22 cellular contexts compared by ENCODE assay signal in the genomic region with DNA sequence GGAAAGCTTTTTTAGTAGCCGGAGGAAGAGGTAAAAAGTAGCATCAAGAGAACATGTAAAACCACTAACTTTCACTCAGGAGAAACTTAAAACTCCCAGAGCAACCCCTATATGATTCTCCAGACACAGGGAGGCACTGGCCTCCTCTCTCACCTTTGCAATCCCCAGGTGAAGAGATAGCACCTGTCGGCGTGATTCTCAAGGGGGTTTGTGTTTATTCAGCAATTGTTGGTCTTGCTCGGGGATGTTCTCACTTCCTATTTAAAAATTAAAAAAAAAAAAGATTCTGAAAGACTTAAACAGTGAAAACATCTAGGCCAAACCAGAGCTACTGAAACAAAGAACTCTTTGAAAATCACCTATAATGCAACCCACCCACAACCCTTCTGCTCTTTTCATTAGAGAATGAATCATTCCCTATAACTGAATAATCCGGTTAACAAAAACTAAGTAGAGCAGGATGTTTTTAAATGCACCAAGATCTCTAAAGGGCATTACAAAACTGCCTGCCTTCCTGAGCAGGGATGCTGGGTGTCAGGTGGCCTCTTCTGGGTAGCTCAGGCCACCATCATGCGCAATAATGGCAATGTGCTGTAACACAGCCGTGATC. TPM values are rescaled to one million over a fixed set of nuclear protein-coding genes. Genes with fewer than 3 reads are reported as not detected.
DNase-seq lines count a peak whose midpoint lies in the region; ATAC-seq, FAIRE-seq and TF ChIP-seq lines count a peak whose summit lies in the region.
"Had no signal": no experiment of that assay in that cellular context is flagged by ENCODE, and none has a peak within 500 bp of the region (broad histone marks: within the 10 kb centered on the region; RNA-seq: fewer than 3 reads in every experiment).

No MANE protein-coding gene starts in this region.

- H2AFZ ChIP-seq in PC-3 (ENCODE audit: low read length) (no peak overlapping the region), neuronal stem cell (ENCODE audit: low read length) (no peak overlapping the region)

- BruUV-seq in PC-3 (replicated peaks; lab: Mats Ljungman, UMichigan), result no TSS peak
- BruUV-seq in Calu3 (replicated peaks; lab: Mats Ljungman, UMichigan), result no TSS peak

- no peaks in the 10 kb centered on the region for H3K27me3 Mint-ChIP-seq in Calu3 (ENCODE audit: unreplicated experiment)

- H3K27me3 ChIP-seq in PC-3 (ENCODE audit: low read length) (no peaks in the 10 kb centered on the region), neuronal stem cell (ENCODE audit: control insufficient read depth in 3 of 3, insufficient read depth in 3 of 3, low read depth in 1 of 3, low read length in 3 of 3) (peaks cover 0 to 5% (median 0%) of the 10 kb centered on the region in 3 experiments), aorta (ENCODE audit: control insufficient read depth in 1 of 2, insufficient read depth in 2 of 2, low read length in 1 of 2) (no peaks in the 10 kb centered on the region)

- no peak overlapping the region for H2BK5ac ChIP-seq in neuronal stem cell (ENCODE audit: low read length)

- no peaks in the 10 kb centered on the region for H3K9me2 ChIP-seq in PC-3 (replicated peaks; ENCODE audit: low read length)

- H2BK120ac ChIP-seq in neuronal stem cell (ENCODE audit: low read depth, low read length), result no peak overlapping the region

- WGBS in neuronal stem cell (ENCODE audit: extremely low coverage in 2 of 2, insufficient read length in 2 of 2, insufficient replicate concordance in 1 of 2), 2 donors, result no CpG with 5 or more reads among the region's 7 CpGs
- WGBS in aorta, 2 donors, result 77 to 80% methylated on average over 7 of the region's 7 CpGs

- H3K4me3 ChIP-seq in PC-3 (ENCODE audit: low read length) (no peak overlapping the region), neuronal stem cell (ENCODE audit: low read length in 2 of 2) (no peak overlapping the region), aorta (ENCODE audit: low read length in 2 of 2) (no peak overlapping the region)
- H3K4me3 ChIP-seq: HAP-1 had no signal

- no peak overlapping the region for H3K23ac ChIP-seq in neuronal stem cell (ENCODE audit: low read depth, low read length, poor library complexity)

- POLR2A ChIA-PET in PC-3 (lab: Charles Lee; ENCODE audit: unreplicated experiment), result no interaction called here

- no peak overlapping the region for H3K4ac ChIP-seq in neuronal stem cell (ENCODE audit: low read length)

- H3K14ac ChIP-seq in neuronal stem cell (ENCODE audit: low read length), result no peak overlapping the region

- FAIRE-seq in GM12892 (lab: Jason Lieb, UNC), result peak; percentile 51
- FAIRE-seq: A204.1, RCC 7860 had no signal

- no peak overlapping the region for H2BK12ac ChIP-seq in neuronal stem cell (ENCODE audit: low read length)

- no peak overlapping the region for H3K9ac ChIP-seq in PC-3 (ENCODE audit: low read length)
- no peak overlapping the region for H3K9ac ChIP-seq in neuronal stem cell (ENCODE audit: low read depth, low read length, poor library complexity)

- H3K4me3 Mint-ChIP-seq in Calu3 (ENCODE audit: low read depth, unreplicated experiment), result no peak overlapping the region

- H3K9me3 Mint-ChIP-seq in Calu3 (ENCODE audit: low read depth, unreplicated experiment), result no peaks in the 10 kb centered on the region

- H4K20me1 ChIP-seq in PC-3 (ENCODE audit: low read length), result no peaks in the 10 kb centered on the region

- H3K79me1 ChIP-seq in neuronal stem cell (ENCODE audit: low read depth, low read length), result no peaks in the 10 kb centered on the region

- H3K27ac ChIP-seq in PC-3 (ENCODE audit: low read length), result no peak overlapping the region
- H3K27ac ChIP-seq in neuronal stem cell (replicated peaks; ENCODE audit: low read length), result no peak overlapping the region
- H3K27ac ChIP-seq in aorta (ENCODE audit: low read depth in 1 of 2, low read length in 2 of 2), result no peak overlapping the region
- H3K27ac ChIP-seq: C4-2B had no signal

- CTCF ChIA-PET in PC-3 (lab: Charles Lee), result interaction anchor here (0.7 kb wide), 1 partner anchor 845 kb away, joined by 7 read pairs; no protein-coding TSS in a partner anchor
- CTCF ChIA-PET in Calu3 (lab: Charles Lee), result interaction anchor here (0.5 kb wide), 1 partner anchor 39 kb away, joined by 7 read pairs; no protein-coding TSS in a partner anchor

- intact Hi-C loops in PC-3 (cut with micrococcal nuclease) (no loop called here), aorta (cut with DNase I) (no loop called here), Calu3 (cut with micrococcal nuclease; ENCODE audit: unreplicated experiment) (no loop called here)

- H3K36me3 Mint-ChIP-seq in Calu3 (ENCODE audit: insufficient read depth, unreplicated experiment), result peaks cover 5% of the 10 kb centered on the region

- TF ChIP-seq POLR2A in GM12892 (IDR thresholded peaks at IDR 0.05; ENCODE audit: low read depth, low read length), result no peak

- ATAC-seq in PC-3, result peak; percentile 29
- no peak for ATAC-seq in aorta (ENCODE audit: low FRiP score)
- no peak for ATAC-seq in activated CD4-positive, CD25-positive, alpha-beta regulatory T cell treated with anti-CD3 and anti-CD28 coated beads, Interleukin-2, amount 50 U/mL, for 24 hours
- ATAC-seq: SK-N-SH treated with all-trans-retinoic acid at 6 μM for 48 hours had no signal

- H2BK15ac ChIP-seq in neuronal stem cell (ENCODE audit: low read length), result no peak overlapping the region

- H3K18ac ChIP-seq in neuronal stem cell (ENCODE audit: low read length), result peak overlapping the region; percentile 59

- H2AK5ac ChIP-seq in neuronal stem cell (ENCODE audit: low read depth, low read length), result no peak overlapping the region

- H3K27ac Mint-ChIP-seq in Calu3 (ENCODE audit: unreplicated experiment), result no peak overlapping the region

- H3K36me3 ChIP-seq in PC-3 (ENCODE audit: low read depth, low read length), result no peaks in the 10 kb centered on the region
- no peaks in the 10 kb centered on the region for H3K36me3 ChIP-seq in neuronal stem cell (replicated peaks in 1 of 2; ENCODE audit: control insufficient read depth in 2 of 2, insufficient read depth in 2 of 2, low read length in 2 of 2)
- H3K36me3 ChIP-seq in aorta (ENCODE audit: control insufficient read depth in 1 of 2, insufficient read depth in 2 of 2, low read length in 1 of 2), result no peaks in the 10 kb centered on the region
- H3K36me3 ChIP-seq: HAP-1 had no signal

- no peaks in the 10 kb centered on the region for H3K9me3 ChIP-seq in PC-3 (ENCODE audit: low read length)
- peaks cover 0 to 5% of the 10 kb centered on the region in 2 donors for H3K9me3 ChIP-seq in neuronal stem cell (replicated peaks in 1 of 2; ENCODE audit: control insufficient read depth in 2 of 2, insufficient read depth in 1 of 2, low read depth in 1 of 2, low read length in 2 of 2)
- no peaks in the 10 kb centered on the region for H3K9me3 ChIP-seq in aorta (ENCODE audit: control insufficient read depth, low read length)
- H3K9me3 ChIP-seq: HAP-1 had no signal

- H4K91ac ChIP-seq in neuronal stem cell (ENCODE audit: low read depth, low read length, poor library complexity), result no peak overlapping the region

- H3K4me1 Mint-ChIP-seq in Calu3 (ENCODE audit: low read depth, unreplicated experiment), result peaks cover 12% of the 10 kb centered on the region

- DNase-seq in NCI-H2171 treated with DMSO at 0.1 percent for 48 hours (lab: John Stamatoyannopoulos, UW), result peak; percentile 27
- no peak for DNase-seq in NCI-H2171 (lab: John Stamatoyannopoulos, UW)
- no peak for DNase-seq in GM12892 (ENCODE audit: insufficient read length)
- DNase-seq in PC-3, result peak; percentile 46
- DNase-seq in neuronal stem cell (ENCODE audit: low spot score), result no peak
- DNase-seq in aorta, result no peak
- DNase-seq in Calu3, result no peak
- DNase-seq: EL, IMR-90, Karpas-422, NCI-H1105 treated with DMSO at 0.1 percent for 48 hours, NCI-H187 treated with DMSO at 0.1 percent for 48 hours, NCI-H226, NCI-H748 treated with DMSO at 0.1 percent for 48 hours, SHP77, T-helper 1 cell had no signal

- H3K79me2 ChIP-seq in PC-3 (ENCODE audit: low read length), result no peaks in the 10 kb centered on the region

- H4K8ac ChIP-seq in neuronal stem cell (ENCODE audit: low read depth, low read length), result no peak overlapping the region

- H3K4me2 ChIP-seq in PC-3 (ENCODE audit: low read length) (peak overlapping the region; percentile 9; the same call in 1 of the 2 replicates), neuronal stem cell (ENCODE audit: insufficient read depth, low read length, poor library complexity, severe bottlenecking) (no peak overlapping the region)

- peaks cover 34% of the 10 kb centered on the region for H3K4me1 ChIP-seq in PC-3 (ENCODE audit: insufficient read depth, low read length)
- no peaks in the 10 kb centered on the region for H3K4me1 ChIP-seq in neuronal stem cell (ENCODE audit: control insufficient read depth in 2 of 2, insufficient read depth in 1 of 2, low read depth in 1 of 2, low read length in 2 of 2)
- no peaks in the 10 kb centered on the region for H3K4me1 ChIP-seq in aorta (ENCODE audit: control insufficient read depth in 1 of 2, insufficient read depth in 2 of 2, low read length in 2 of 2)
- H3K4me1 ChIP-seq: HAP-1 had no signal

- H3F3A ChIP-seq in PC-3 (ENCODE audit: low read length, unreplicated experiment), result no peaks in the 10 kb centered on the region

- TF ChIP-seq CTCF in PC-3 (conservative IDR thresholded peaks at IDR 0.05; ENCODE audit: low read depth, low read length), result no peak
- TF ChIP-seq CTCF in Calu3 (IDR thresholded peaks at IDR 0.05; ENCODE audit: unreplicated experiment), result no peak

RNA-seq across cellular contexts. Expression of gene DHCR7, which starts 24.9 kb away (rescaled TPM):
- 58.6 TPM for polyA plus RNA-seq in GM12892 (2012; ENCODE audit: missing spikeins)
- total RNA-seq in PC-3 (2014; rRNA removed) (125 and 127 TPM in 2 replicates), aorta (10 to 100 TPM; 22.0 to 27.8 TPM), Calu3 (2022) (185 and 211 TPM in 2 replicates)
- polyA plus RNA-seq in neuronal stem cell (2013, experiment 1 of 2), result 138 TPM
- polyA plus RNA-seq in neuronal stem cell (2013, experiment 2 of 2), result 140 TPM
- 1 to 10 TPM; 4.2 to 4.3 TPM for polyA plus RNA-seq in aorta

RNA-seq across cellular contexts. Expression of gene NADSYN1, which starts 29.7 kb away (rescaled TPM):
- polyA plus RNA-seq in GM12892 (2012; ENCODE audit: missing spikeins), result 80.8 TPM
- total RNA-seq in PC-3 (2014; rRNA removed) (64.8 and 70.7 TPM in 2 replicates), aorta (10 to 100 TPM; 52.1 to 88.3 TPM), Calu3 (2022) (79.7 and 91.1 TPM in 2 replicates)
- 16.3 TPM for polyA plus RNA-seq in neuronal stem cell (2013, experiment 1 of 2)
- 16.8 TPM for polyA plus RNA-seq in neuronal stem cell (2013, experiment 2 of 2)
- 100 to 1,000 TPM in 1 of 2 donors, 10 to 100 TPM in 1; 22.7 to 137 TPM for polyA plus RNA-seq in aorta

Comparison
In these comparisons a context has a peak if more than half of its experiments do, and no peak if none do; other contexts are left out.
1. DNase-seq: peak in NCI-H2171 treated with DMSO at 0.1 percent for 48 hours (single experiment) and PC-3 (single experiment); none in NCI-H2171 (single experiment), GM12892 (single experiment), neuronal stem cell (single experiment), aorta (0 of 2) and Calu3 (single experiment).